25 cellular contexts compared by ENCODE assay signal in the genomic region with DNA sequence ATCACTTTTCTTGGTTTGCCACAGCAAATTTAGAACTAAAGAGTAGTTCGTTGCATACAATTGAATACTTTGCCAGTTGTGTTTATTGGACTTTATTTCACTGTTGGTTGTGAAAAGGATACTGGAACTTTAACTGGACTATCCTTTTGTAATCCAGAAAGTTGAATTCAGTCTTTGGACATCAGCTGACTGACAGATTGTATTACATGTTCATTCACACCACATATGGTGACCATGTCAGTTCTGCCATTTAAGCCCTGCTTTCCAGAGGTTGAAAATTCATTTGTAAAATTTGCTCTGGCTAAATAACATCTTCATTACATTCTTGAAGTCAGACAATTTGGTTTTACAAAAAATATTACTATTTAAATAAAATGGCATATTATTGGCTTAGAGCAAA.
"Had no signal": no experiment of that assay in that cellular context is flagged by ENCODE, and none has a peak within 500 bp of the region (broad histone marks: within the 10 kb centered on the region; RNA-seq: fewer than 3 reads in every experiment).

No MANE protein-coding gene starts in this region.

- FAIRE-seq: endometrium, keratinocyte had no signal

- H3K27me3 Mint-ChIP-seq: dendritic cell treated with granulocyte-macrophage colony-stimulating factor and Interleukin-4, amounts not matched to agents 40 ng/mL and 50 ng/mL, for 4 days; effector memory CD8-positive, alpha-beta T cell; naive thymus-derived CD4-positive, alpha-beta T cell had no signal

- ATAC-seq: effector memory CD8-positive, alpha-beta T cell; esophagus mucosa; gastroesophageal sphincter; heart right ventricle; left cardiac atrium; left lung; lower lobe of right lung; naive thymus-derived CD4-positive, alpha-beta T cell had no signal

- H3K4me1 Mint-ChIP-seq: mesothelial cell of epicardium; naive thymus-derived CD4-positive, alpha-beta T cell had no signal

- H3K27ac ChIP-seq: colonic mucosa, epithelial cell of prostate, esophagus squamous epithelium, gastroesophageal sphincter, heart right ventricle, left lung, lower lobe of right lung had no signal

- H3K9me3 Mint-ChIP-seq: dendritic cell treated with granulocyte-macrophage colony-stimulating factor and Interleukin-4, amounts not matched to agents 40 ng/mL and 50 ng/mL, for 4 days; effector memory CD8-positive, alpha-beta T cell; endodermal cell; mesothelial cell of epicardium; naive thymus-derived CD4-positive, alpha-beta T cell had no signal

- H3K36me3 ChIP-seq: colonic mucosa had no signal

- H3K4me3 ChIP-seq: colonic mucosa, esophagus squamous epithelium, gastroesophageal sphincter, heart right ventricle, left lung, lower lobe of right lung had no signal

- H3K4me1 ChIP-seq: colonic mucosa, esophagus squamous epithelium, gastroesophageal sphincter, left lung, lower lobe of right lung had no signal

- DNase-seq: cerebellar nuclear complex; colonic mucosa; cortex of kidney; effector CD8-positive, alpha-beta T cell; effector memory CD8-positive, alpha-beta T cell; endodermal cell; erythroblast; esophagus squamous epithelium; foreskin fibroblast; foreskin melanocyte; head of caudate nucleus; heart right ventricle; hippocampal formation; left cardiac atrium; left lung; lower lobe of right lung; mesenchymal stem cell; naive thymus-derived CD4-positive, alpha-beta T cell had no signal

- H3K27ac Mint-ChIP-seq: dendritic cell treated with granulocyte-macrophage colony-stimulating factor and Interleukin-4, amounts not matched to agents 40 ng/mL and 50 ng/mL, for 4 days; effector memory CD8-positive, alpha-beta T cell; endodermal cell; mesothelial cell of epicardium; naive thymus-derived CD4-positive, alpha-beta T cell had no signal

- H3K27me3 ChIP-seq: colonic mucosa, esophagus squamous epithelium, gastroesophageal sphincter, heart right ventricle, left lung had no signal

- H3K9me3 ChIP-seq: colonic mucosa, esophagus squamous epithelium, gastroesophageal sphincter, heart right ventricle, left lung, lower lobe of right lung had no signal

- H3K4me3 Mint-ChIP-seq: dendritic cell treated with granulocyte-macrophage colony-stimulating factor and Interleukin-4, amounts not matched to agents 40 ng/mL and 50 ng/mL, for 4 days; effector memory CD8-positive, alpha-beta T cell; endodermal cell; mesothelial cell of epicardium; naive thymus-derived CD4-positive, alpha-beta T cell had no signal
